In genomic region chr1:1437904-1438376, GRCh38 we compare ENCODE assay signal across 10 cellular contexts. TPM values are rescaled to one million over a fixed set of nuclear protein-coding genes. Genes with fewer than 3 reads are reported as not detected.
DNase-seq lines count a peak whose midpoint lies in the region; ATAC-seq and TF ChIP-seq lines count a peak whose summit lies in the region.
"Had no signal": no experiment of that assay in that cellular context is flagged by ENCODE, and none has a peak within 500 bp of the region (broad histone marks: within the 10 kb centered on the region; RNA-seq: fewer than 3 reads in every experiment).

No MANE protein-coding gene starts in this region.

- TF ChIP-seq CTCF in GM13977 (IDR thresholded peaks at IDR 0.05; ENCODE audit: extremely low read depth, insufficient read depth, missing control alignments), result peak; percentile 13
- no peak for TF ChIP-seq CTCF in smooth muscle cell (IDR thresholded peaks at IDR 0.05; ENCODE audit: borderline replicate concordance, insufficient read depth, poor library complexity, severe bottlenecking)

- peaks cover 46 to 53% of the 10 kb centered on the region in 2 donors for H3K4me1 ChIP-seq in duodenal mucosa (ENCODE audit: control insufficient read depth in 1 of 2, insufficient read depth in 2 of 2, low read length in 2 of 2)
- peaks cover 31% of the 10 kb centered on the region for H3K4me1 ChIP-seq in smooth muscle cell (ENCODE audit: low read depth)

- H3K4me3 ChIP-seq in duodenal mucosa (ENCODE audit: low read depth in 1 of 2, low read length in 2 of 2) (peak overlapping the region; percentile 21 to 45), smooth muscle cell (no peak overlapping the region)

- H3K36me3 ChIP-seq in duodenal mucosa (ENCODE audit: control insufficient read depth in 1 of 2, insufficient read depth in 2 of 2, low read length in 2 of 2) (no peaks in the 10 kb centered on the region), smooth muscle cell (ENCODE audit: low read depth) (no peaks in the 10 kb centered on the region)

- no peaks in the 10 kb centered on the region for H3K9me3 ChIP-seq in duodenal mucosa (ENCODE audit: control insufficient read depth in 1 of 2, low read length in 2 of 2)
- no peaks in the 10 kb centered on the region for H3K9me3 ChIP-seq in smooth muscle cell (replicated peaks; ENCODE audit: low read depth)

- peaks cover 26% of the 10 kb centered on the region for H4K20me1 ChIP-seq in smooth muscle cell (ENCODE audit: low read depth)

- H2AFZ ChIP-seq in smooth muscle cell (ENCODE audit: low read depth), result no peak overlapping the region

- H3K27me3 ChIP-seq in duodenal mucosa (ENCODE audit: control insufficient read depth in 1 of 2, insufficient read depth in 2 of 2, low read length in 2 of 2), result peaks cover 6 to 9% of the 10 kb centered on the region in 2 donors
- no peaks in the 10 kb centered on the region for H3K27me3 ChIP-seq in smooth muscle cell (ENCODE audit: low read depth)

- peak overlapping the region in 1 of 2 donors; percentile 11 for H3K9ac ChIP-seq in duodenal mucosa (ENCODE audit: low read depth in 1 of 2, low read length in 2 of 2)
- no peak overlapping the region for H3K9ac ChIP-seq in smooth muscle cell (ENCODE audit: low read depth)

- H3K27ac ChIP-seq in duodenal mucosa (ENCODE audit: low read depth, low read length), result no peak overlapping the region
- no peak overlapping the region for H3K27ac ChIP-seq in smooth muscle cell (ENCODE audit: low read depth)

- peak overlapping the region; percentile 97 for H3K4me2 ChIP-seq in smooth muscle cell

- peak; percentile 41 for ATAC-seq in HG03342 (IDR thresholded peaks at IDR 0.05; ENCODE audit: unreplicated experiment)
- ATAC-seq in HG03439 (IDR thresholded peaks at IDR 0.05; ENCODE audit: unreplicated experiment), result no peak
- ATAC-seq in HG02938 (IDR thresholded peaks at IDR 0.05; ENCODE audit: unreplicated experiment), result no peak
- no peak for ATAC-seq in GM21717 (IDR thresholded peaks at IDR 0.05; ENCODE audit: unreplicated experiment)
- ATAC-seq: activated T-cell treated with anti-CD3 and anti-CD28 coated beads, Interleukin-2, amount 50 U/mL, for 4 hours had no signal

- peak; percentile 71 for DNase-seq in GM13977 (ENCODE audit: low spot score)
- no peak for DNase-seq in smooth muscle cell (lab: John Stamatoyannopoulos, UW; ENCODE audit: unreplicated experiment)
- DNase-seq: activated T-cell treated with anti-CD3 and anti-CD28 coated beads, Interleukin-2, amount 50 U/mL, for 4 hours; immature natural killer cell; NCI-H1436 had no signal

- peaks cover 16% of the 10 kb centered on the region for H3K79me2 ChIP-seq in smooth muscle cell (ENCODE audit: low read depth)

- H3F3A ChIP-seq in smooth muscle cell (ENCODE audit: low read depth), result peaks cover 14% of the 10 kb centered on the region

- in situ Hi-C loops in GM13977 (cut with MboI; ENCODE audit: low pct_unique_long_range_greater_than_20kb, low sequenced_read_pairs, unreplicated experiment), result no loop called here

- WGBS in smooth muscle cell (ENCODE audit: low lambda C conversion rate), result 48% methylated on average over 11 of the region's 11 CpGs

RNA-seq across cellular contexts. Expression of gene VWA1, which starts 2.5 kb away (rescaled TPM):
- total RNA-seq in smooth muscle cell, result 25.1 and 29.5 TPM in 2 replicates
- polyA plus RNA-seq in smooth muscle cell, result 79.2 and 156 TPM in 2 replicates
- polyA plus RNA-seq: immature natural killer cell had no signal

RNA-seq across cellular contexts. Expression of gene ATAD3C, which starts 11.5 kb away (rescaled TPM):
- total RNA-seq in smooth muscle cell, result 0.09 and 0.40 TPM in 2 replicates
- 0.86 and 2.6 TPM in 2 replicates for polyA plus RNA-seq in smooth muscle cell

RNA-seq across cellular contexts. Expression of gene ANKRD65, which starts 16.9 kb away (rescaled TPM):
- total RNA-seq in smooth muscle cell, result 5.3 and 10.1 TPM in 2 replicates
- polyA plus RNA-seq in smooth muscle cell, result 6.1 and 30.1 TPM in 2 replicates
- polyA plus RNA-seq: immature natural killer cell had no signal

RNA-seq across cellular contexts. Expression of gene MRPL20, which starts 30.8 kb away (rescaled TPM):
- total RNA-seq in smooth muscle cell, result 99.0 and 99.6 TPM in 2 replicates
- polyA plus RNA-seq in smooth muscle cell, result 147 and 161 TPM in 2 replicates

RNA-seq across cellular contexts. Expression of gene ATAD3B, which starts 33.6 kb away (rescaled TPM):
- 6.7 and 8.6 TPM in 2 replicates for total RNA-seq in smooth muscle cell
- 20.2 and 27.4 TPM in 2 replicates for polyA plus RNA-seq in smooth muscle cell
